ENCODE assay signal across 39 cellular contexts in genomic region chr7:116298576-116298975, GRCh38.
"Had no signal": no experiment of that assay in that cellular context is flagged by ENCODE, and none has a peak within 500 bp of the region (broad histone marks: within the 10 kb centered on the region; RNA-seq: fewer than 3 reads in every experiment).

No MANE protein-coding gene starts in this region.

- H3K27me3 ChIP-seq: adrenal gland, ascending aorta, body of pancreas, brain microvascular endothelial cell, breast epithelium, cardiac muscle cell, colonic mucosa had no signal

- ATAC-seq: activated naive CD4-positive, alpha-beta T cell treated with anti-CD3 and anti-CD28 coated beads, Interleukin-2, amount 50 U/mL, for 72 hours; activated naive CD8-positive, alpha-beta T cell treated with anti-CD3 and anti-CD28 coated beads, Interleukin-2, amount 50 U/mL, for 24 hours; activated T-cell treated with anti-CD3 and anti-CD28 coated beads, Interleukin-2, amount 50 U/mL, for 4 hours; activated T-cell treated with anti-CD3 and anti-CD28 coated beads, Interleukin-2, amount 50 U/mL, for 72 hours; activated T-helper 17 cell treated with anti-CD3 and anti-CD28 coated beads, Interleukin-2, amount 50 U/mL, for 72 hours; body of pancreas had no signal

- DNase-seq: activated effector memory CD4-positive, alpha-beta T cell treated with anti-CD3 and anti-CD28 coated beads, Interleukin-2, amount 50 U/mL, for 16 hours; activated effector memory CD4-positive, alpha-beta T cell treated with Interleukin-2 at 50 U/mL for 16 hours; activated gamma-delta T cell; activated gamma-delta T cell treated with Interleukin-2 at 50 U/mL for 16 hours; activated naive CD4-positive, alpha-beta T cell; activated naive CD4-positive, alpha-beta T cell treated with anti-CD3 and anti-CD28 coated beads for 36 hours; activated naive CD4-positive, alpha-beta T cell treated with anti-CD3 and anti-CD28 coated beads, Interleukin-2, amount 10 ng/mL, durations not matched to agents 7 days and 5 days; activated naive CD4-positive, alpha-beta T cell treated with Interleukin-2 at 50 U/mL for 16 hours; activated naive CD8-positive, alpha-beta T cell treated with anti-CD3 and anti-CD28 coated beads for 36 hours; activated naive CD8-positive, alpha-beta T cell treated with anti-CD3 and anti-CD28 coated beads, Interleukin-2, amount 10 ng/mL, durations not matched to agents 7 days and 5 days; activated naive CD8-positive, alpha-beta T cell treated with anti-CD3 and anti-CD28 coated beads, Interleukin-2, amount 50 U/mL, for 24 hours; activated T-cell treated with anti-CD3 and anti-CD28 coated beads, Interleukin-2, amount 50 U/mL, for 24 hours; activated T-cell treated with anti-CD3 and anti-CD28 coated beads, Interleukin-2, amount 50 U/mL, for 4 hours; activated T-cell treated with anti-CD3 and anti-CD28 coated beads, Interleukin-2, amount 50 U/mL, for 48 hours; activated T-cell treated with anti-CD3 and anti-CD28 coated beads, Interleukin-2, amount 50 U/mL, for 72 hours; adrenal gland; amniotic stem cell; amygdala; anterior cingulate cortex; aorta; body of pancreas; brain microvascular endothelial cell; caudate nucleus; central memory CD4-positive, alpha-beta T cell; cerebellar nuclear complex; colonic mucosa had no signal

- H3K4me1 Mint-ChIP-seq: activated naive CD4-positive, alpha-beta T cell treated with anti-CD3 and anti-CD28 coated beads, Interleukin-2, amount 10 ng/mL, durations not matched to agents 7 days and 5 days; activated naive CD8-positive, alpha-beta T cell treated with anti-CD3 and anti-CD28 coated beads for 36 hours; activated naive CD8-positive, alpha-beta T cell treated with anti-CD3 and anti-CD28 coated beads, Interleukin-2, amount 10 ng/mL, durations not matched to agents 7 days and 5 days; activated naive CD8-positive, alpha-beta T cell treated with anti-CD3 and anti-CD28 coated beads, Interleukin-2, amount 50 U/mL, for 24 hours; activated T-helper 17 cell treated with anti-CD3 and anti-CD28 coated beads, Interleukin-2, amount 50 U/mL, for 72 hours; brain; central memory CD8-positive, alpha-beta T cell had no signal

- FAIRE-seq: astrocyte, bronchial epithelial cell, colon had no signal

- H3K27ac ChIP-seq: adrenal gland, ascending aorta, body of pancreas, brain microvascular endothelial cell, breast epithelium, cardiac muscle cell, colonic mucosa had no signal

- H3K4me3 ChIP-seq: adrenal gland, ascending aorta, body of pancreas, breast epithelium, cardiac muscle cell, colonic mucosa had no signal

- H3K4me3 Mint-ChIP-seq: activated naive CD4-positive, alpha-beta T cell treated with anti-CD3 and anti-CD28 coated beads for 36 hours; activated naive CD4-positive, alpha-beta T cell treated with anti-CD3 and anti-CD28 coated beads, Interleukin-2, amount 10 ng/mL, durations not matched to agents 7 days and 5 days; activated naive CD8-positive, alpha-beta T cell; activated naive CD8-positive, alpha-beta T cell treated with anti-CD3 and anti-CD28 coated beads for 36 hours; activated naive CD8-positive, alpha-beta T cell treated with anti-CD3 and anti-CD28 coated beads, Interleukin-2, amount 10 ng/mL, durations not matched to agents 7 days and 5 days; activated naive CD8-positive, alpha-beta T cell treated with anti-CD3 and anti-CD28 coated beads, Interleukin-2, amount 50 U/mL, for 24 hours; activated T-cell treated with anti-CD3 and anti-CD28 coated beads, Interleukin-2, amount 50 U/mL, for 24 hours; activated T-cell treated with anti-CD3 and anti-CD28 coated beads, Interleukin-2, amount 50 U/mL, for 4 hours; activated T-cell treated with anti-CD3 and anti-CD28 coated beads, Interleukin-2, amount 50 U/mL, for 72 hours; activated T-helper 1 cell treated with anti-CD3 and anti-CD28 coated beads, Interleukin-12 subunit alpha, Interleukin-12 subunit beta, Interleukin-2, Interleukin-4 antibody, amounts not matched to agents 30 ng/mL and 10 ng/mL and 1 ng/mL, durations not matched to agents 14 hours and 24 hours and 36 hours; activated T-helper 17 cell treated with anti-CD3 and anti-CD28 coated beads, Interleukin-2, amount 50 U/mL, for 72 hours; brain; central memory CD8-positive, alpha-beta T cell had no signal

- H3K4me1 ChIP-seq: adrenal gland, ascending aorta, body of pancreas, breast epithelium, colonic mucosa had no signal

- H3K27ac Mint-ChIP-seq: activated naive CD4-positive, alpha-beta T cell treated with anti-CD3 and anti-CD28 coated beads for 36 hours; activated naive CD4-positive, alpha-beta T cell treated with anti-CD3 and anti-CD28 coated beads, Interleukin-2, amount 10 ng/mL, durations not matched to agents 7 days and 5 days; activated naive CD4-positive, alpha-beta T cell treated with anti-CD3 and anti-CD28 coated beads, Interleukin-2, amount 50 U/mL, for 72 hours; activated naive CD8-positive, alpha-beta T cell; activated naive CD8-positive, alpha-beta T cell treated with anti-CD3 and anti-CD28 coated beads for 36 hours; activated naive CD8-positive, alpha-beta T cell treated with anti-CD3 and anti-CD28 coated beads, Interleukin-2, amount 10 ng/mL, durations not matched to agents 7 days and 5 days; activated naive CD8-positive, alpha-beta T cell treated with anti-CD3 and anti-CD28 coated beads, Interleukin-2, amount 50 U/mL, for 24 hours; activated T-cell treated with anti-CD3 and anti-CD28 coated beads, Interleukin-2, amount 50 U/mL, for 24 hours; activated T-cell treated with anti-CD3 and anti-CD28 coated beads, Interleukin-2, amount 50 U/mL, for 72 hours; activated T-helper 1 cell treated with anti-CD3 and anti-CD28 coated beads, Interleukin-12 subunit alpha, Interleukin-12 subunit beta, Interleukin-2, Interleukin-4 antibody, amounts not matched to agents 30 ng/mL and 10 ng/mL and 1 ng/mL, durations not matched to agents 14 hours and 24 hours and 36 hours; activated T-helper 17 cell treated with anti-CD3 and anti-CD28 coated beads, Interleukin-2, amount 50 U/mL, for 72 hours; activated T-helper 2 cell treated with anti-CD3 and anti-CD28 coated beads, Interferon-gamma antibody, Interleukin-2, Interleukin-4, amounts not matched to agents 10 μg/mL and 5 μg/mL and 100 μg/mL, durations not matched to agents 14 hours and 24 hours and 36 hours; brain had no signal

- H3K9me3 ChIP-seq: adrenal gland, ascending aorta, body of pancreas, breast epithelium, colonic mucosa had no signal

- H3K36me3 ChIP-seq: adrenal gland, ascending aorta, brain microvascular endothelial cell, breast epithelium, cardiac muscle cell, colonic mucosa had no signal

- H3K9me3 Mint-ChIP-seq: activated naive CD4-positive, alpha-beta T cell treated with anti-CD3 and anti-CD28 coated beads for 36 hours; activated naive CD4-positive, alpha-beta T cell treated with anti-CD3 and anti-CD28 coated beads, Interleukin-2, amount 10 ng/mL, durations not matched to agents 7 days and 5 days; activated T-cell treated with anti-CD3 and anti-CD28 coated beads, Interleukin-2, amount 50 U/mL, for 24 hours; activated T-helper 1 cell treated with anti-CD3 and anti-CD28 coated beads, Interleukin-12 subunit alpha, Interleukin-12 subunit beta, Interleukin-2, Interleukin-4 antibody, amounts not matched to agents 30 ng/mL and 10 ng/mL and 1 ng/mL, durations not matched to agents 14 hours and 24 hours and 36 hours; activated T-helper 2 cell treated with anti-CD3 and anti-CD28 coated beads, Interferon-gamma antibody, Interleukin-2, Interleukin-4, amounts not matched to agents 10 μg/mL and 5 μg/mL and 100 μg/mL, durations not matched to agents 14 hours and 24 hours and 36 hours had no signal

- H3K36me3 Mint-ChIP-seq: activated naive CD4-positive, alpha-beta T cell treated with anti-CD3 and anti-CD28 coated beads, Interleukin-2, amount 10 ng/mL, durations not matched to agents 7 days and 5 days; activated naive CD8-positive, alpha-beta T cell; activated naive CD8-positive, alpha-beta T cell treated with anti-CD3 and anti-CD28 coated beads for 36 hours; activated naive CD8-positive, alpha-beta T cell treated with anti-CD3 and anti-CD28 coated beads, Interleukin-2, amount 10 ng/mL, durations not matched to agents 7 days and 5 days; brain had no signal
